27 cellular contexts compared by ENCODE assay signal in genomic region chr5:174840435-174840834, GRCh38.
"Had no signal": no experiment of that assay in that cellular context is flagged by ENCODE, and none has a peak within 500 bp of the region (broad histone marks: within the 10 kb centered on the region; RNA-seq: fewer than 3 reads in every experiment).

No MANE protein-coding gene starts in this region.

- H3K27me3 ChIP-seq: brain microvascular endothelial cell, gastroesophageal sphincter had no signal

- FAIRE-seq: astrocyte, bronchial epithelial cell had no signal

- H3K36me3 ChIP-seq: brain microvascular endothelial cell, gastroesophageal sphincter, heart right ventricle had no signal

- H3K27ac ChIP-seq: brain microvascular endothelial cell, coronary artery, heart right ventricle had no signal

- H3K4me3 ChIP-seq: coronary artery, dorsolateral prefrontal cortex, gastroesophageal sphincter, heart right ventricle had no signal

- DNase-seq: activated CD4-positive, alpha-beta memory T cell treated with anti-CD3 and anti-CD28 coated beads, Interleukin-2, amount 10 ng/mL, durations not matched to agents 7 days and 5 days; activated CD4-positive, alpha-beta T cell treated with anti-CD3 and anti-CD28 coated beads for 1 hour; activated CD4-positive, alpha-beta T cell treated with anti-CD3 and anti-CD28 coated beads for 4 hours; activated CD4-positive, alpha-beta T cell treated with anti-CD3 and anti-CD28 coated beads, Interleukin-2, amount 10 ng/mL, durations not matched to agents 7 days and 5 days; activated CD4-positive, alpha-beta T cell treated with anti-CD3 and anti-CD28 coated beads, Interleukin-2, amount 50 U/mL, for 4 hours; activated CD8-positive, alpha-beta memory T cell treated with anti-CD3 and anti-CD28 coated beads, Interleukin-2, amount 50 U/mL, for 48 hours; activated gamma-delta T cell; activated naive CD4-positive, alpha-beta T cell; activated naive CD4-positive, alpha-beta T cell treated with anti-CD3 and anti-CD28 coated beads, Interleukin-2, amount 50 U/mL, for 16 hours; activated T-cell treated with anti-CD3 and anti-CD28 coated beads for 4 hours; activated T-cell treated with anti-CD3 and anti-CD28 coated beads, Interleukin-2, amount 50 U/mL, for 24 hours; activated T-cell treated with anti-CD3 and anti-CD28 coated beads, Interleukin-2, amount 50 U/mL, for 72 hours; amniotic stem cell; anterior cingulate cortex; brain microvascular endothelial cell; dorsolateral prefrontal cortex; effector memory CD4-positive, alpha-beta T cell; endodermal cell; foreskin melanocyte; heart right ventricle; T-helper 1 cell; T-helper 17 cell; T1000 had no signal

- H3K9me3 ChIP-seq: gastroesophageal sphincter, heart right ventricle had no signal
